ENCODE assay signal across 17 cellular contexts in genomic region chr1:165047985-165048384, GRCh38.
"Had no signal": no experiment of that assay in that cellular context is flagged by ENCODE, and none has a peak within 500 bp of the region (broad histone marks: within the 10 kb centered on the region; RNA-seq: fewer than 3 reads in every experiment).

No MANE protein-coding gene starts in this region.

- DNase-seq: activated CD4-positive, alpha-beta T cell treated with anti-CD3 and anti-CD28 coated beads, Interleukin-2, amount 10 ng/mL, durations not matched to agents 24 days and 14 days; activated CD4-positive, CD25-positive, alpha-beta regulatory T cell; activated CD8-positive, alpha-beta T cell treated with anti-CD3 and anti-CD28 coated beads for 36 hours; activated naive CD4-positive, alpha-beta T cell treated with anti-CD3 and anti-CD28 coated beads for 36 hours; activated T-cell treated with anti-CD3 and anti-CD28 coated beads, Interleukin-2, amount 50 U/mL, for 1 hour; body of pancreas; central memory CD4-positive, alpha-beta T cell; colonic mucosa; nephron progenitor cell; stimulated activated CD4-positive, alpha-beta T cell treated with anti-CD3 and anti-CD28 coated beads, Interleukin-4, amount 100 ng/mL, for 4 hours; T-cell; T-helper 9 cell had no signal

- H3K27me3 Mint-ChIP-seq: activated CD4-positive, alpha-beta T cell treated with anti-CD3 and anti-CD28 coated beads, Interleukin-2, amount 10 ng/mL, durations not matched to agents 24 days and 14 days had no signal

- H3K27ac ChIP-seq: body of pancreas, colonic mucosa, hepatocyte had no signal

- H3K4me3 ChIP-seq: body of pancreas, colonic mucosa, hepatocyte, lung had no signal

- H3K9me3 Mint-ChIP-seq: activated CD4-positive, alpha-beta T cell treated with anti-CD3 and anti-CD28 coated beads, Interleukin-2, amount 10 ng/mL, durations not matched to agents 24 days and 14 days; activated CD8-positive, alpha-beta T cell treated with anti-CD3 and anti-CD28 coated beads for 36 hours; activated naive CD4-positive, alpha-beta T cell treated with anti-CD3 and anti-CD28 coated beads for 36 hours; stimulated activated memory B cell treated with anti-CD40 and anti-IgM and Interleukin-4, amounts not matched to agents 10 μg/mL and 1 μg/mL and 100 μg/mL, for 72 hours had no signal

- H3K4me3 Mint-ChIP-seq: activated CD4-positive, alpha-beta T cell treated with anti-CD3 and anti-CD28 coated beads, Interleukin-2, amount 10 ng/mL, durations not matched to agents 24 days and 14 days; activated CD8-positive, alpha-beta T cell treated with anti-CD3 and anti-CD28 coated beads for 36 hours; activated naive CD4-positive, alpha-beta T cell treated with anti-CD3 and anti-CD28 coated beads for 36 hours; stimulated activated memory B cell treated with anti-CD40 and anti-IgM and Interleukin-4, amounts not matched to agents 10 μg/mL and 1 μg/mL and 100 μg/mL, for 72 hours; T-cell had no signal

- H3K27ac Mint-ChIP-seq: activated CD4-positive, alpha-beta T cell treated with anti-CD3 and anti-CD28 coated beads, Interleukin-2, amount 10 ng/mL, durations not matched to agents 24 days and 14 days; activated CD8-positive, alpha-beta T cell treated with anti-CD3 and anti-CD28 coated beads for 36 hours; activated naive CD4-positive, alpha-beta T cell treated with anti-CD3 and anti-CD28 coated beads for 36 hours; stimulated activated memory B cell treated with anti-CD40 and anti-IgM and Interleukin-4, amounts not matched to agents 10 μg/mL and 1 μg/mL and 100 μg/mL, for 72 hours; T-cell had no signal

- H3K9me3 ChIP-seq: body of pancreas, colonic mucosa had no signal

- H3K4me1 Mint-ChIP-seq: activated CD4-positive, alpha-beta T cell treated with anti-CD3 and anti-CD28 coated beads, Interleukin-2, amount 10 ng/mL, durations not matched to agents 24 days and 14 days; stimulated activated memory B cell treated with anti-CD40 and anti-IgM and Interleukin-4, amounts not matched to agents 10 μg/mL and 1 μg/mL and 100 μg/mL, for 72 hours; T-cell had no signal

- H3K36me3 ChIP-seq: colonic mucosa had no signal

- H3K36me3 Mint-ChIP-seq: stimulated activated memory B cell treated with anti-CD40 and anti-IgM and Interleukin-4, amounts not matched to agents 10 μg/mL and 1 μg/mL and 100 μg/mL, for 72 hours; T-cell had no signal

- ATAC-seq: activated CD8-positive, alpha-beta T cell treated with anti-CD3 and anti-CD28 coated beads for 36 hours; body of pancreas; left lobe of liver; sciatic nerve; stimulated activated memory B cell treated with anti-CD40 and anti-IgM and Interleukin-4, amounts not matched to agents 10 μg/mL and 1 μg/mL and 100 μg/mL, for 72 hours; T-cell had no signal

- H3K27me3 ChIP-seq: body of pancreas, colonic mucosa, hepatocyte had no signal

- H3K4me1 ChIP-seq: body of pancreas, colonic mucosa had no signal
